Comparison of ENCODE assay signal across 9 cellular contexts in genomic region chr12:53205747-53206146, GRCh38. TPM values are rescaled to one million over a fixed set of nuclear protein-coding genes. Genes with fewer than 3 reads are reported as not detected.
DNase-seq lines count a peak whose midpoint lies in the region; ATAC-seq and TF ChIP-seq lines count a peak whose summit lies in the region.
"Had no signal": no experiment of that assay in that cellular context is flagged by ENCODE, and none has a peak within 500 bp of the region (broad histone marks: within the 10 kb centered on the region; RNA-seq: fewer than 3 reads in every experiment).

No MANE protein-coding gene starts in this region.

- peak overlapping the region; percentile 73 for H2BK20ac ChIP-seq in IMR-90 (ENCODE audit: low read depth, low read length)

- H3K9me1 ChIP-seq in IMR-90 (ENCODE audit: insufficient read depth, low read length): peaks cover 20% of the 10 kb centered on the region

- H4K8ac ChIP-seq in IMR-90 (ENCODE audit: low read depth in 2 of 2, low read length in 2 of 2): peak overlapping the region; percentile 12 to 82

- 0% methylated on average over 3 of the region's 7 CpGs; no CpG with 5 or more reads in 1 of the 2 experiments for WGBS in IMR-90 (ENCODE audit: extremely low coverage in 2 of 2, insufficient read length in 1 of 2), 2 experiments

- in situ Hi-C loops in IMR-90 (cut with MboI; ENCODE audit: low sequenced_read_pairs): no loop called here

- H3K27ac ChIP-seq in IMR-90 (ENCODE audit: insufficient read depth, low read length) (no peak overlapping the region), GM23338 (ENCODE audit: low read depth) (no peak overlapping the region)

- 0 out of 2 replicates have a peak overlapping the region, but pooled peaks have one; percentile 76 for H4K91ac ChIP-seq in IMR-90 (ENCODE audit: insufficient read depth, low read depth, low read length)

- H3K79me1 ChIP-seq in IMR-90 (ENCODE audit: low read depth in 1 of 2, low read length in 2 of 2): no peaks in the 10 kb centered on the region; a peak in 1 of 4 replicates

- peaks cover 89% of the 10 kb centered on the region for H3K4me1 Mint-ChIP-seq in stimulated activated naive CD8-positive, alpha-beta T cell treated with anti-CD3 and anti-CD28 coated beads, Interleukin-15, Interleukin-2, amounts not matched to agents 100 ng/mL and 50 ng/mL, for 24 hours (ENCODE audit: low read depth)
- peaks cover 19% of the 10 kb centered on the region for H3K4me1 Mint-ChIP-seq in GM23338

- H3K4ac ChIP-seq in IMR-90 (ENCODE audit: low read depth, low read length): peak overlapping the region; percentile 88; the same call in 1 of the 2 replicates

- H3K18ac ChIP-seq in IMR-90 (ENCODE audit: low read depth, low read length): no peak overlapping the region; the same call in 1 of the 2 replicates

- H3K27ac Mint-ChIP-seq in stimulated activated naive CD8-positive, alpha-beta T cell treated with anti-CD3 and anti-CD28 coated beads, Interleukin-15, Interleukin-2, amounts not matched to agents 100 ng/mL and 50 ng/mL, for 24 hours: peak overlapping the region; percentile 88
- no peak overlapping the region for H3K27ac Mint-ChIP-seq in GM23338

- H3K4me3 ChIP-seq in IMR-90 (ENCODE audit: insufficient read depth, low read depth, low read length): no peak overlapping the region
- H3K4me3 ChIP-seq in GM23338: no peak overlapping the region

- peaks cover 7% of the 10 kb centered on the region; the same call in 1 of the 2 replicates for H3F3A ChIP-seq in GM23338 (replicated peaks; ENCODE audit: low read depth)

- dilution Hi-C loops in IMR-90 (cut with HindIII; ENCODE audit: low sequenced_read_pairs, unreplicated experiment): no loop called here

- H2BK5ac ChIP-seq in IMR-90 (ENCODE audit: low read depth, low read length, poor library complexity, severe bottlenecking): peak overlapping the region; percentile 61

- H3K14ac ChIP-seq in IMR-90 (replicated peaks; ENCODE audit: low read depth, low read length): peak overlapping the region; percentile 76; the same call in 1 of the 2 replicates

- no peaks in the 10 kb centered on the region for H3K9me3 ChIP-seq in IMR-90 (ENCODE audit: control insufficient read depth, insufficient read depth, low read length)

- TF ChIP-seq CTCF in IMR-90 (conservative IDR thresholded peaks at IDR 0.05; ENCODE audit: low read depth, low read length) (no peak), GM23338 (conservative IDR thresholded peaks at IDR 0.05; ENCODE audit: low read depth in 2 of 2) (no peak)

- no peaks in the 10 kb centered on the region for H3K27me3 Mint-ChIP-seq in stimulated activated naive CD8-positive, alpha-beta T cell treated with anti-CD3 and anti-CD28 coated beads, Interleukin-15, Interleukin-2, amounts not matched to agents 100 ng/mL and 50 ng/mL, for 24 hours
- H3K27me3 Mint-ChIP-seq in GM23338 (ENCODE audit: insufficient read depth, low read depth, poor library complexity): peaks cover 17% of the 10 kb centered on the region

- H3K9me3 Mint-ChIP-seq in stimulated activated naive CD8-positive, alpha-beta T cell treated with anti-CD3 and anti-CD28 coated beads, Interleukin-15, Interleukin-2, amounts not matched to agents 100 ng/mL and 50 ng/mL, for 24 hours: no peaks in the 10 kb centered on the region
- no peaks in the 10 kb centered on the region; the same call in 2 of the 3 replicates for H3K9me3 Mint-ChIP-seq in GM23338

- H3K4me2 ChIP-seq in IMR-90 (ENCODE audit: low read depth, low read length) (peak overlapping the region; percentile 41; the same call in 1 of the 2 replicates), GM23338 (no peak overlapping the region)

- TF ChIP-seq POLR2A in IMR-90 (IDR thresholded peaks at IDR 0.05; ENCODE audit: low read depth, low read length): no peak

- H2AK9ac ChIP-seq in IMR-90 (replicated peaks; ENCODE audit: low read depth, low read length, poor library complexity): peak overlapping the region; percentile 81

- H2AFZ ChIP-seq in IMR-90 (replicated peaks; ENCODE audit: low read length, poor library complexity) (peak overlapping the region; percentile 88), GM23338 (no peak overlapping the region)

- peak overlapping the region; percentile 38; the same call in 1 of the 3 replicates for H2BK15ac ChIP-seq in IMR-90 (ENCODE audit: low read depth, low read length)

- H3K27me3 ChIP-seq in IMR-90 (ENCODE audit: control insufficient read depth, insufficient read depth, low read length) (no peaks in the 10 kb centered on the region), GM23338 (ENCODE audit: insufficient read depth) (peaks cover 9% of the 10 kb centered on the region; the same call in 1 of the 2 replicates)

- intact Hi-C loops in IMR-90 (cut with micrococcal nuclease): no loop called here

- no peaks in the 10 kb centered on the region for H3K79me2 ChIP-seq in GM23338 (replicated peaks; ENCODE audit: insufficient read depth)

- H3K9me2 ChIP-seq in GM23338 (ENCODE audit: insufficient read depth): no peaks in the 10 kb centered on the region

- H4K5ac ChIP-seq in IMR-90 (ENCODE audit: low read depth, low read length): no peak overlapping the region

- H2BK120ac ChIP-seq in IMR-90 (ENCODE audit: low read depth, low read length): peak overlapping the region; percentile 88

- peak overlapping the region; percentile 12; the same call in 1 of the 2 replicates for H3K9ac ChIP-seq in IMR-90 (ENCODE audit: low read depth, low read length)

- TF ChIP-seq RAD21 in IMR-90 (IDR thresholded peaks at IDR 0.05; ENCODE audit: low read length): no peak

- peak overlapping the region; percentile 59; the same call in 1 of the 2 replicates for H3K56ac ChIP-seq in IMR-90 (ENCODE audit: extremely low read depth, insufficient read depth, low read length)

- peaks cover 10% of the 10 kb centered on the region; the same call in 1 of the 2 replicates for H3K36me3 ChIP-seq in IMR-90 (ENCODE audit: control insufficient read depth, insufficient read depth, low read length)
- no peaks in the 10 kb centered on the region for H3K36me3 ChIP-seq in GM23338 (ENCODE audit: insufficient read depth)

- H2AK5ac ChIP-seq in IMR-90 (ENCODE audit: low read depth, low read length): peak overlapping the region; percentile 75

- H4K20me1 ChIP-seq in IMR-90 (ENCODE audit: insufficient read depth, low read length) (no peaks in the 10 kb centered on the region), GM23338 (replicated peaks; ENCODE audit: insufficient read depth) (no peaks in the 10 kb centered on the region; the same call in 1 of the 2 replicates)

- H3K4me1 ChIP-seq in IMR-90 (ENCODE audit: control insufficient read depth, insufficient read depth, low read length): peaks cover 8% of the 10 kb centered on the region
- H3K4me1 ChIP-seq in GM23338 (ENCODE audit: insufficient read depth): no peaks in the 10 kb centered on the region; the same call in 1 of the 2 replicates

- CTCF ChIA-PET in IMR-90 (lab: Yijun Ruan, JAX): no interaction called here

- BruUV-seq in IMR-90 (replicated peaks; lab: Mats Ljungman, UMichigan): no TSS peak

- H3K4me3 Mint-ChIP-seq in stimulated activated naive CD8-positive, alpha-beta T cell treated with anti-CD3 and anti-CD28 coated beads, Interleukin-15, Interleukin-2, amounts not matched to agents 100 ng/mL and 50 ng/mL, for 24 hours: peak overlapping the region; percentile 83
- no peak overlapping the region for H3K4me3 Mint-ChIP-seq in GM23338

- ATAC-seq in GM21529 (IDR thresholded peaks at IDR 0.05; ENCODE audit: unreplicated experiment): peak; percentile 71
- ATAC-seq in IMR-90 (ENCODE audit: low read depth): peak; percentile 97
- no peak; the same call in 2 of the 3 replicates for ATAC-seq in GM23338

- H3K23ac ChIP-seq in IMR-90 (ENCODE audit: low read depth, low read length): no peak overlapping the region; the same call in 1 of the 2 replicates

- POLR2A ChIA-PET in IMR-90 (lab: Charles Lee; ENCODE audit: unreplicated experiment): interaction anchor here (0.7 kb wide), 1 partner anchor 13 kb away, joined by 3 read pairs; no protein-coding TSS in a partner anchor

- DNase-seq in GM04504 (ENCODE audit: low read depth): peak; percentile 70
- peak; percentile 89 for DNase-seq in IMR-90
- DNase-seq in activated CD8-positive, alpha-beta memory T cell treated with anti-CD3 and anti-CD28 coated beads for 48 hours (ENCODE audit: low read depth in 2 of 3, low spot score in 2 of 3): peak in 2 of 3 experiments; percentile 67
- peak; percentile 79 for DNase-seq in glomerular visceral epithelial cell (ENCODE audit: extremely low spot score)
- DNase-seq in amygdala (lab: John Stamatoyannopoulos, UW): no peak
- DNase-seq in GM23338 (ENCODE audit: low spot score): no peak

- peaks cover 22% of the 10 kb centered on the region for H3K36me3 Mint-ChIP-seq in stimulated activated naive CD8-positive, alpha-beta T cell treated with anti-CD3 and anti-CD28 coated beads, Interleukin-15, Interleukin-2, amounts not matched to agents 100 ng/mL and 50 ng/mL, for 24 hours (ENCODE audit: low read depth)
- peaks cover 15% of the 10 kb centered on the region; the same call in 2 of the 3 replicates for H3K36me3 Mint-ChIP-seq in GM23338 (ENCODE audit: low read depth)

TF ChIP-seq in GM23338, 12 proteins besides CTCF, POLR2A, EP300 and RAD21 (continues in another document):
- no peak for TF ChIP-seq CREB1 (CRISPR knock-in tag; IDR thresholded peaks at IDR 0.05; ENCODE audit: low read depth)

RNA-seq across cellular contexts. Expression of gene ITGB7, which starts 1.3 kb away (rescaled TPM):
- under 0.01 and 0.18 TPM in 2 replicates for total RNA-seq in IMR-90 (2012; rRNA removed)
- polyA plus RNA-seq in IMR-90 (2012; rRNA removed): 0.44 and 0.60 TPM in 2 replicates
- 0.11 and 0.23 TPM in 2 replicates for polyA plus RNA-seq in IMR-90 (2012; cell fraction: cytosol; rRNA removed)
- polyA plus RNA-seq in IMR-90 (2012; cell fraction: nucleus; rRNA removed; ENCODE audit: low replicate concordance): 2.5 and 4.3 TPM in 2 replicates
- 0.39 TPM in 1 of 2 replicates, not detected in the other for total RNA-seq in GM23338 (2014; rRNA removed; shearing (Covaris generic))
- polyA plus RNA-seq in GM23338 (2016; fragmentation: Nextera tagmentation; extraction: Ambion mirVana): 0.32 and 0.43 TPM in 2 replicates
- total RNA-seq: pulmonary artery endothelial cell had no signal

RNA-seq across cellular contexts. Expression of gene CSAD, which starts 25.0 kb away (rescaled TPM):
- total RNA-seq in IMR-90 (2012; rRNA removed): 5.0 and 5.4 TPM in 2 replicates
- polyA plus RNA-seq in IMR-90 (2012; rRNA removed) (39.8 and 45.6 TPM in 2 replicates), GM23338 (2016; fragmentation: Nextera tagmentation; extraction: Ambion mirVana) (3.1 and 3.2 TPM in 2 replicates)
- 8.8 and 9.9 TPM in 2 replicates for polyA plus RNA-seq in IMR-90 (2012; cell fraction: cytosol; rRNA removed)
- 572 and 670 TPM in 2 replicates for polyA plus RNA-seq in IMR-90 (2012; cell fraction: nucleus; rRNA removed; ENCODE audit: low replicate concordance)
- 3.6 and 7.1 TPM in 2 replicates for total RNA-seq in GM23338 (2014; rRNA removed; shearing (Covaris generic))

RNA-seq across cellular contexts. Expression of gene ZNF740, which starts 25.2 kb away (rescaled TPM):
- 11.7 and 13.1 TPM in 2 replicates for total RNA-seq in IMR-90 (2012; rRNA removed)
- polyA plus RNA-seq in IMR-90 (2012; rRNA removed) (7.0 and 14.0 TPM in 2 replicates), GM23338 (2016; fragmentation: Nextera tagmentation; extraction: Ambion mirVana) (1.3 and 2.6 TPM in 2 replicates)
- 3.0 and 3.9 TPM in 2 replicates for polyA plus RNA-seq in IMR-90 (2012; cell fraction: cytosol; rRNA removed)
- 13.8 and 55.4 TPM in 2 replicates for polyA plus RNA-seq in IMR-90 (2012; cell fraction: nucleus; rRNA removed; ENCODE audit: low replicate concordance)
- total RNA-seq in GM23338 (2014; rRNA removed; shearing (Covaris generic)): 13.0 and 13.2 TPM in 2 replicates

RNA-seq across cellular contexts. Expression of gene RARG, which starts 26.3 kb away (rescaled TPM):
- 7.5 and 7.9 TPM in 2 replicates for total RNA-seq in IMR-90 (2012; rRNA removed)
- polyA plus RNA-seq in IMR-90 (2012; rRNA removed) (28.6 and 30.9 TPM in 2 replicates), GM23338 (2016; fragmentation: Nextera tagmentation; extraction: Ambion mirVana) (16.4 and 18.5 TPM in 2 replicates)
- 19.9 and 30.7 TPM in 2 replicates for polyA plus RNA-seq in IMR-90 (2012; cell fraction: cytosol; rRNA removed)
- 50.8 and 62.0 TPM in 2 replicates for polyA plus RNA-seq in IMR-90 (2012; cell fraction: nucleus; rRNA removed; ENCODE audit: low replicate concordance)
- total RNA-seq in GM23338 (2014; rRNA removed; shearing (Covaris generic)): 39.3 and 50.2 TPM in 2 replicates

Comparison
In these comparisons a context has a peak if more than half of its experiments do, and no peak if none do; other contexts are left out.
1. DNase-seq: peak in GM04504 (single experiment), IMR-90 (single experiment), activated CD8-positive, alpha-beta memory T cell treated with anti-CD3 and anti-CD28 coated beads for 48 hours (2 of 3) and glomerular visceral epithelial cell (single experiment); none in amygdala (0 of 56) and GM23338 (single experiment).